Comparison of ENCODE assay signal across 9 cellular contexts in the genomic region with DNA sequence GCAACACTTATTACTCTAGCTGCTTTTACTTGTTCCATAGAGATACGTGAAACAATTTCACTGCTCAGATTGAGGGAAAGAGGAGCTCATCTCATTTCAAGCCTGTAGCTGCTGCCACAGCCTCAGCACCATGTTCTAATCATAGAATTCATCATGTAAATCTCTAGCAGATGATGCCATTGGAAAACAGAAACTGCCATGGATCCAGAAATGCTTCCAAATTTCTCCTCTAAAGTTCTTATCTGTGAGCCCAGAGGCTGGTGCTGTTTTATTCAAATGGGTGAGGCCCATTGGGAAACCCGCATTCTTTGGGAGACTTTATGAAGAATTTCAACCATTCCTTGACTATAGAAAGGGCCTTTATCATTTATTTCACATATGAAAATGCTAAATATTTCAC. TPM values are rescaled to one million over a fixed set of nuclear protein-coding genes. Genes with fewer than 3 reads are reported as not detected.
DNase-seq lines count a peak whose midpoint lies in the region; ATAC-seq and TF ChIP-seq lines count a peak whose summit lies in the region.
"Had no signal": no experiment of that assay in that cellular context is flagged by ENCODE, and none has a peak within 500 bp of the region (broad histone marks: within the 10 kb centered on the region; RNA-seq: fewer than 3 reads in every experiment).

No MANE protein-coding gene starts in this region.

- POLR2A ChIA-PET in activated CD8-positive, alpha-beta T cell treated with anti-CD3 and anti-CD28 coated beads for 36 hours (lab: Charles Lee) = interaction anchor here (0.6 to 2.0 kb wide), 5 partner anchors 11 to 274 kb away, joined by 3 to 9 read pairs (median 3); no protein-coding TSS in a partner anchor

- H3K27me3 Mint-ChIP-seq in activated CD4-positive, alpha-beta T cell treated with anti-CD3 and anti-CD28 coated beads, Interleukin-2, amount 10 ng/mL, durations not matched to agents 24 days and 14 days = peaks cover 5% of the 10 kb centered on the region
- no peaks in the 10 kb centered on the region for H3K27me3 Mint-ChIP-seq in activated CD8-positive, alpha-beta T cell treated with anti-CD3 and anti-CD28 coated beads for 36 hours

- H3K27me3 ChIP-seq in iPS-20b (ENCODE audit: insufficient read depth, low read length) (peaks cover 6% of the 10 kb centered on the region; the same call in 1 of the 2 replicates), subcutaneous abdominal adipose tissue (ENCODE audit: control insufficient read depth in 5 of 5, insufficient read depth in 4 of 5, low read length in 5 of 5) (no peaks in the 10 kb centered on the region)

- H3K4me1 ChIP-seq in iPS-20b (ENCODE audit: insufficient read depth, low read length) (peaks cover 23% of the 10 kb centered on the region), subcutaneous abdominal adipose tissue (ENCODE audit: control insufficient read depth in 5 of 5, insufficient read depth in 5 of 5, low read length in 5 of 5) (peaks cover 3 to 58% (median 36%) of the 10 kb centered on the region in 5 donors)

- ATAC-seq in activated CD8-positive, alpha-beta T cell treated with anti-CD3 and anti-CD28 coated beads for 36 hours = no peak
- ATAC-seq in GM21526 (IDR thresholded peaks at IDR 0.05; ENCODE audit: low FRiP score, unreplicated experiment) (no peak), GM18511 (IDR thresholded peaks at IDR 0.05; ENCODE audit: unreplicated experiment) (no peak), HG02938 (IDR thresholded peaks at IDR 0.05; ENCODE audit: unreplicated experiment) (no peak)

- H3K4me3 ChIP-seq in iPS-20b (ENCODE audit: low read length) (peak overlapping the region; percentile 77), subcutaneous abdominal adipose tissue (ENCODE audit: low read depth in 1 of 5, low read length in 5 of 5) (peak overlapping the region; percentile 62 to 90 (median 86))

- H3K9me3 Mint-ChIP-seq in activated CD4-positive, alpha-beta T cell treated with anti-CD3 and anti-CD28 coated beads, Interleukin-2, amount 10 ng/mL, durations not matched to agents 24 days and 14 days = no peaks in the 10 kb centered on the region
- H3K9me3 Mint-ChIP-seq in activated CD8-positive, alpha-beta T cell treated with anti-CD3 and anti-CD28 coated beads for 36 hours = no peaks in the 10 kb centered on the region

- H3K36me3 Mint-ChIP-seq in activated CD4-positive, alpha-beta T cell treated with anti-CD3 and anti-CD28 coated beads, Interleukin-2, amount 10 ng/mL, durations not matched to agents 24 days and 14 days (ENCODE audit: low read depth) = peaks cover 5% of the 10 kb centered on the region
- H3K36me3 Mint-ChIP-seq in activated CD8-positive, alpha-beta T cell treated with anti-CD3 and anti-CD28 coated beads for 36 hours (ENCODE audit: low read depth) = peaks cover 22% of the 10 kb centered on the region

- no peak overlapping the region for H3K27ac ChIP-seq in iPS-20b (ENCODE audit: low read length)
- H3K27ac ChIP-seq in subcutaneous abdominal adipose tissue (ENCODE audit: low read depth, low read length) = peak overlapping the region; percentile 81

- CTCF ChIA-PET in activated CD8-positive, alpha-beta T cell treated with anti-CD3 and anti-CD28 coated beads for 36 hours (lab: Charles Lee) = interaction anchor here (1.2 to 2.7 kb wide), 4 partner anchors 24 to 254 kb away, joined by 4 to 12 read pairs (median 5); no protein-coding TSS in a partner anchor

- H3K36me3 ChIP-seq in iPS-20b (ENCODE audit: insufficient read depth, low read depth, low read length) = peaks cover 8% of the 10 kb centered on the region; the same call in 1 of the 2 replicates
- no peaks in the 10 kb centered on the region for H3K36me3 ChIP-seq in subcutaneous abdominal adipose tissue (ENCODE audit: control insufficient read depth in 5 of 5, insufficient read depth in 5 of 5, low read length in 5 of 5)

- TF ChIP-seq CTCF in activated CD8-positive, alpha-beta T cell treated with anti-CD3 and anti-CD28 coated beads for 36 hours (IDR thresholded peaks at IDR 0.05) = no peak

- intact Hi-C loops in activated CD4-positive, alpha-beta T cell treated with anti-CD3 and anti-CD28 coated beads, Interleukin-2, amount 10 ng/mL, durations not matched to agents 24 days and 14 days (cut with micrococcal nuclease) = no loop called here
- intact Hi-C loops in activated CD8-positive, alpha-beta T cell treated with anti-CD3 and anti-CD28 coated beads for 36 hours (cut with micrococcal nuclease) = loop anchor here (10.0 kb wide), 1 partner anchor 205 kb away; no protein-coding TSS in a partner anchor

- peak overlapping the region; percentile 88 for H3K4me3 Mint-ChIP-seq in activated CD4-positive, alpha-beta T cell treated with anti-CD3 and anti-CD28 coated beads, Interleukin-2, amount 10 ng/mL, durations not matched to agents 24 days and 14 days
- peak overlapping the region; percentile 84 for H3K4me3 Mint-ChIP-seq in activated CD8-positive, alpha-beta T cell treated with anti-CD3 and anti-CD28 coated beads for 36 hours

- H3K9me3 ChIP-seq in iPS-20b (ENCODE audit: insufficient read depth, low read depth, low read length) = no peaks in the 10 kb centered on the region
- no peaks in the 10 kb centered on the region for H3K9me3 ChIP-seq in subcutaneous abdominal adipose tissue (ENCODE audit: control insufficient read depth in 5 of 5, low read length in 5 of 5)

- H3K4me1 Mint-ChIP-seq in activated CD4-positive, alpha-beta T cell treated with anti-CD3 and anti-CD28 coated beads, Interleukin-2, amount 10 ng/mL, durations not matched to agents 24 days and 14 days = peaks cover 34% of the 10 kb centered on the region
- peaks cover 56% of the 10 kb centered on the region for H3K4me1 Mint-ChIP-seq in activated CD8-positive, alpha-beta T cell treated with anti-CD3 and anti-CD28 coated beads for 36 hours (ENCODE audit: low read depth)

- H3K9ac ChIP-seq in iPS-20b (ENCODE audit: low read depth, low read length) (peak overlapping the region; percentile 70; the same call in 1 of the 2 replicates), subcutaneous abdominal adipose tissue (ENCODE audit: low read length in 5 of 5) (peak overlapping the region in 2 of 5 donors; percentile 88)

- no peak for DNase-seq in activated CD4-positive, alpha-beta T cell treated with anti-CD3 and anti-CD28 coated beads, Interleukin-2, amount 10 ng/mL, durations not matched to agents 24 days and 14 days
- DNase-seq in activated CD4-positive, alpha-beta T cell treated with anti-CD3 and anti-CD28 coated beads, Interleukin-2, amount 50 U/mL, for 48 hours = no peak
- no peak for DNase-seq in activated CD8-positive, alpha-beta T cell treated with anti-CD3 and anti-CD28 coated beads for 36 hours
- DNase-seq: NK-92 treated with Interleukin-12 subunit alpha and Interleukin-12 subunit beta, amount 100 ng/mL, for 24 hours had no signal

- no peak overlapping the region for H3K27ac Mint-ChIP-seq in activated CD4-positive, alpha-beta T cell treated with anti-CD3 and anti-CD28 coated beads, Interleukin-2, amount 10 ng/mL, durations not matched to agents 24 days and 14 days
- H3K27ac Mint-ChIP-seq in activated CD8-positive, alpha-beta T cell treated with anti-CD3 and anti-CD28 coated beads for 36 hours = peak overlapping the region; percentile 93

RNA-seq across cellular contexts. Expression of gene CDC42EP3, which starts 1.9 kb away (rescaled TPM):
- total RNA-seq in activated CD4-positive, alpha-beta T cell treated with anti-CD3 and anti-CD28 coated beads, Interleukin-2, amount 10 ng/mL, durations not matched to agents 24 days and 14 days = 10.9 and 12.8 TPM in 2 replicates
- 10 to 100 TPM; 18.8 to 22.6 TPM for total RNA-seq in activated CD8-positive, alpha-beta T cell treated with anti-CD3 and anti-CD28 coated beads for 36 hours
